9 cellular contexts compared by ENCODE assay signal in genomic region chrX:120310861-120311631, GRCh38. TPM values are rescaled to one million over a fixed set of nuclear protein-coding genes. Genes with fewer than 3 reads are reported as not detected.
DNase-seq lines count a peak whose midpoint lies in the region; ATAC-seq and TF ChIP-seq lines count a peak whose summit lies in the region.
"Had no signal": no experiment of that assay in that cellular context is flagged by ENCODE, and none has a peak within 500 bp of the region (broad histone marks: within the 10 kb centered on the region; RNA-seq: fewer than 3 reads in every experiment).

TMEM255A (minus strand) TSS chrX:120311461; CDS start chrX:120311309, 152 bp downstream.

- peak within 1 kb of the TSS; percentile 49 for H3K4me3 ChIP-seq in epithelial cell of proximal tubule (ENCODE audit: low read depth, low read length)

- peak within 1 kb of the TSS; percentile 61 for H3K27ac ChIP-seq in RWPE1
- H3K27ac ChIP-seq: adrenal gland had no signal

- DNase-seq in activated T-cell treated with anti-CD3 and anti-CD28 coated beads, Interleukin-2, amount 50 U/mL, for 1 hour, result peak; percentile 22
- no peak for DNase-seq in activated T-cell treated with anti-CD3 and anti-CD28 coated beads for 4 hours
- no peak for DNase-seq in RWPE1 (ENCODE audit: low spot score)
- DNase-seq in epithelial cell of proximal tubule (ENCODE audit: low read depth), result no peak
- DNase-seq in neural crest cell (ENCODE audit: low read depth, low spot score), result no peak
- no peak for DNase-seq in OCI-M1 (lab: John Stamatoyannopoulos, UW)

- no peak within 1 kb of the TSS for H3K27ac Mint-ChIP-seq in neural crest cell (ENCODE audit: unreplicated experiment)

- peak within 1 kb of the TSS; percentile 84 for H3K4me3 Mint-ChIP-seq in neural crest cell

- POLR2A ChIA-PET in RWPE1 (lab: Yijun Ruan, JAX; ENCODE audit: low non-redundant PET), result no interaction called here

- H3K36me3 Mint-ChIP-seq in neural crest cell (ENCODE audit: low read depth), result no peaks in the 10 kb centered on the region

- H3K4me1 Mint-ChIP-seq in neural crest cell, result peaks cover 16% of the 10 kb centered on the region

- TF ChIP-seq CTCF in RWPE1 (conservative IDR thresholded peaks at IDR 0.05; ENCODE audit: low read depth) (no peak), epithelial cell of proximal tubule (conservative IDR thresholded peaks at IDR 0.05; ENCODE audit: low read depth, low read length) (no peak), neural crest cell (conservative IDR thresholded peaks at IDR 0.05) (no peak)

- H3K9me3 Mint-ChIP-seq in neural crest cell, result no peaks in the 10 kb centered on the region

- ATAC-seq in HG03432 (IDR thresholded peaks at IDR 0.05; ENCODE audit: unreplicated experiment) (no peak), HG03175 (IDR thresholded peaks at IDR 0.05; ENCODE audit: unreplicated experiment) (no peak)

- CTCF ChIA-PET in RWPE1 (lab: Yijun Ruan, JAX), result interaction anchor here (0.5 to 1.2 kb wide), 3 partner anchors 36 to 1163 kb away, joined by 3 to 4 read pairs (median 4); no protein-coding TSS in a partner anchor

- H3K27me3 Mint-ChIP-seq in neural crest cell (ENCODE audit: low read depth), result peaks cover 96% of the 10 kb centered on the region

RNA-seq across cellular contexts. Expression of gene TMEM255A, which starts in this region (rescaled TPM):
- total RNA-seq in epithelial cell of proximal tubule (0.14 and 0.40 TPM in 2 replicates), neural crest cell (0.70 and 0.91 TPM in 2 replicates)
